In the genomic region with DNA sequence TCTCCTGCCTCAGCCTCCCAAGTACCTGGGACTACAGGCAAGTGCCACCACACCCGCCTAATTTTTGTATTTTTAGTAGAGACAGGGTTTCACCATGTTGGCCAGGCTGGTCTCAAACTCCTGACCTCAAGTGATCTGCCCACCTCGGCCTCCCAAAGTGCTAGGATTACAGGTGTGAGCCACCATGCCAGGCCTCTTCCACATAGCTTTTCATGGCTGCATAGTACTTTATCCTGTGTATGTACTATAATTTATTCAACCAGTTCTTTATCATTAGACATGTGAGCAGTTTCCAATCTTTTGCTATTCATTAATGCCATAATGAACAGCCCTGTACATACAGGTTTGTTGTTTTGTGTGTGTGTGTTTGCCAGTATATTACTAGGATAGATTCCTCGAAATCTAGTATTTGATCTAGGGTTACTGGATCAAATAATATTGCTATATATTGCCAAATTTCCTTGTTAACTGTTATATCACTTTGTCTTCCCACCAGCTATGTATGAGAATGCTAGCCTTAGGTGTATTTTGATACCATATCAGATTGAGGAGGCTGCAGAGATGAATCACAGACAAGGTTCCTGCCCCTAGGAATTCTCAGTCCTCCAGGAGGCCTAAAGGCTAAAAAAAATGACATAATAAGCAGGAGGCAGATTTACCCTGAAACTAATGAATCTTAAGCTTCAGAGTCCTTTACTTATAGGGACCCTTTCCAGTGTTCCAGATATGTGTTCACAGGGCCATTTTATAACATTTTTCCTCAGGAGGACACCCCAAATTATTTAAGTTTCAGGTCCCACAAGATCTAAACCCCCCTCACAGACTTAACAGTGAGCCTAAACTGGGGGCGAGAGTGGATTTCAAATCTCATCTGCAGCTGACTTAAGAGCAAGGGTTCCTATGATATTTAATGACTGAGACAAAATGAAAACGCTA, we compare ENCODE assay signal across 1 cellular context.
TF ChIP-seq lines count a peak whose summit lies in the region.

No MANE protein-coding gene starts in this region.

TF ChIP-seq in GM23338, 12 proteins besides CTCF, POLR2A, EP300 and RAD21:
- TF ChIP-seq ETS1 (IDR thresholded peaks at IDR 0.05): no peak
- TF ChIP-seq, protein P1, sequence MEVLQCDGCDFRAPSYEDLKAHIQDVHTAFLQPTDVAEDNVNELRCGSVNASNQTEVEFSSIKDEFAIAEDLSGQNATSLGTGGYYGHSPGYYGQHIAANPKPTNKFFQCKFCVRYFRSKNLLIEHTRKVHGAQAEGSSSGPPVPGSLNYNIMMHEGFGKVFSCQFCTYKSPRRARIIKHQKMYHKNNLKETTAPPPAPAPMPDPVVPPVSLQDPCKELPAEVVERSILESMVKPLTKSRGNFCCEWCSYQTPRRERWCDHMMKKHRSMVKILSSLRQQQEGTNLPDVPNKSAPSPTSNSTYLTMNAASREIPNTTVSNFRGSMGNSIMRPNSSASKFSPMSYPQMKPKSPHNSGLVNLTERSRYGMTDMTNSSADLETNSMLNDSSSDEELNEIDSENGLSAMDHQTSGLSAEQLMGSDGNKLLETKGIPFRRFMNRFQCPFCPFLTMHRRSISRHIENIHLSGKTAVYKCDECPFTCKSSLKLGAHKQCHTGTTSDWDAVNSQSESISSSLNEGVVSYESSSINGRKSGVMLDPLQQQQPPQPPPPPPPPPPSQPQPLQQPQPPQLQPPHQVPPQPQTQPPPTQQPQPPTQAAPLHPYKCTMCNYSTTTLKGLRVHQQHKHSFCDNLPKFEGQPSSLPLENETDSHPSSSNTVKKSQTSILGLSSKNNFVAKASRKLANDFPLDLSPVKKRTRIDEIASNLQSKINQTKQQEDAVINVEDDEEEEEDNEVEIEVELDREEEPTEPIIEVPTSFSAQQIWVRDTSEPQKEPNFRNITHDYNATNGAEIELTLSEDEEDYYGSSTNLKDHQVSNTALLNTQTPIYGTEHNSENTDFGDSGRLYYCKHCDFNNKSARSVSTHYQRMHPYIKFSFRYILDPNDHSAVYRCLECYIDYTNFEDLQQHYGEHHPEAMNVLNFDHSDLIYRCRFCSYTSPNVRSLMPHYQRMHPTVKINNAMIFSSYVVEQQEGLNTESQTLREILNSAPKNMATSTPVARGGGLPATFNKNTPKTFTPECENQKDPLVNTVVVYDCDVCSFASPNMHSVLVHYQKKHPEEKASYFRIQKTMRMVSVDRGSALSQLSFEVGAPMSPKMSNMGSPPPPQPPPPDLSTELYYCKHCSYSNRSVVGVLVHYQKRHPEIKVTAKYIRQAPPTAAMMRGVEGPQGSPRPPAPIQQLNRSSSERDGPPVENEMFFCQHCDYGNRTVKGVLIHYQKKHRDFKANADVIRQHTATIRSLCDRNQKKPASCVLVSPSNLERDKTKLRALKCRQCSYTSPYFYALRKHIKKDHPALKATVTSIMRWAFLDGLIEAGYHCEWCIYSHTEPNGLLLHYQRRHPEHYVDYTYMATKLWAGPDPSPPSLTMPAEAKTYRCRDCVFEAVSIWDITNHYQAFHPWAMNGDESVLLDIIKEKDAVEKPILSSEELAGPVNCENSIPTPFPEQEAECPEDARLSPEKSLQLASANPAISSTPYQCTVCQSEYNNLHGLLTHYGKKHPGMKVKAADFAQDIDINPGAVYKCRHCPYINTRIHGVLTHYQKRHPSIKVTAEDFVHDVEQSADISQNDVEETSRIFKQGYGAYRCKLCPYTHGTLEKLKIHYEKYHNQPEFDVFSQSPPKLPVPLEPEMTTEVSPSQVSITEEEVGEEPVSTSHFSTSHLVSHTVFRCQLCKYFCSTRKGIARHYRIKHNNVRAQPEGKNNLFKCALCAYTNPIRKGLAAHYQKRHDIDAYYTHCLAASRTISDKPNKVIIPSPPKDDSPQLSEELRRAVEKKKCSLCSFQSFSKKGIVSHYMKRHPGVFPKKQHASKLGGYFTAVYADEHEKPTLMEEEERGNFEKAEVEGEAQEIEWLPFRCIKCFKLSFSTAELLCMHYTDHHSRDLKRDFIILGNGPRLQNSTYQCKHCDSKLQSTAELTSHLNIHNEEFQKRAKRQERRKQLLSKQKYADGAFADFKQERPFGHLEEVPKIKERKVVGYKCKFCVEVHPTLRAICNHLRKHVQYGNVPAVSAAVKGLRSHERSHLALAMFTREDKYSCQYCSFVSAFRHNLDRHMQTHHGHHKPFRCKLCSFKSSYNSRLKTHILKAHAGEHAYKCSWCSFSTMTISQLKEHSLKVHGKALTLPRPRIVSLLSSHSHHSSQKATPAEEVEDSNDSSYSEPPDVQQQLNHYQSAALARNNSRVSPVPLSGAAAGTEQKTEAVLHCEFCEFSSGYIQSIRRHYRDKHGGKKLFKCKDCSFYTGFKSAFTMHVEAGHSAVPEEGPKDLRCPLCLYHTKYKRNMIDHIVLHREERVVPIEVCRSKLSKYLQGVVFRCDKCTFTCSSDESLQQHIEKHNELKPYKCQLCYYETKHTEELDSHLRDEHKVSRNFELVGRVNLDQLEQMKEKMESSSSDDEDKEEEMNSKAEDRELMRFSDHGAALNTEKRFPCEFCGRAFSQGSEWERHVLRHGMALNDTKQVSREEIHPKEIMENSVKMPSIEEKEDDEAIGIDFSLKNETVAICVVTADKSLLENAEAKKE (CRISPR knock-in tag; IDR thresholded peaks at IDR 0.05): no peak
- TF ChIP-seq STAT1 (IDR thresholded peaks at IDR 0.05; ENCODE audit: unreplicated experiment): no peak
- TF ChIP-seq NANOG (IDR thresholded peaks at IDR 0.05; ENCODE audit: borderline replicate concordance): no peak
- TF ChIP-seq CREB1 (CRISPR knock-in tag; IDR thresholded peaks at IDR 0.05; ENCODE audit: low read depth): no peak
- TF ChIP-seq ZNF114 (CRISPR knock-in tag; IDR thresholded peaks at IDR 0.05): no peak
- TF ChIP-seq ZNF331 (CRISPR knock-in tag; IDR thresholded peaks at IDR 0.05; ENCODE audit: low read depth): no peak
- no peak for TF ChIP-seq EZH2phosphoT487 (IDR thresholded peaks at IDR 0.05; ENCODE audit: unreplicated experiment)
- TF ChIP-seq EZH2 (IDR thresholded peaks at IDR 0.05; ENCODE audit: low read depth, unreplicated experiment): no peak
- no peak for TF ChIP-seq REST (IDR thresholded peaks at IDR 0.05; ENCODE audit: unreplicated experiment)
- TF ChIP-seq POLR2AphosphoS5 (IDR thresholded peaks at IDR 0.05; ENCODE audit: low read depth): no peak
- TF ChIP-seq JUNB (IDR thresholded peaks at IDR 0.05; ENCODE audit: unreplicated experiment): no peak
